ENCODE assay signal across 25 cellular contexts in the genomic region with DNA sequence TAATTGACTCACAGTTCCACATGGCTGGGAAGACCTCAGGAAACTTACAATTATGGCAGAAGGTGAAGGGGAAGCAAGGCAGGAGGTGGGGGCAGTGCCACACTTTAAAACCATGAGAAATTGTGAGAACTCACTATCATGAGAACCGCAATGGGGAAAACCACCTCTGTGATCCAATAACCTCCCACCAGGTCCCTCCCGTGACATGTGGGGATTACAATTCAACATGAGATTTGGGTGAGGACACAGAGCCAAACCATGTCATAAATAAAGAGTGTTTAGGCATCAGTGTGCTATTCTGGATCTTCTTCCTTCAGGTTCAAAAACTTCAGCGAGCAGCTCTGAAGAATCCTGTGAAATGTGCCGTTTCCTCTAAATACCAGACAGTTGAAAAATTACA. TPM values are rescaled to one million over a fixed set of nuclear protein-coding genes. Genes with fewer than 3 reads are reported as not detected.
DNase-seq lines count a peak whose midpoint lies in the region; ATAC-seq, FAIRE-seq and TF ChIP-seq lines count a peak whose summit lies in the region.
"Had no signal": no experiment of that assay in that cellular context is flagged by ENCODE, and none has a peak within 500 bp of the region (broad histone marks: within the 10 kb centered on the region; RNA-seq: fewer than 3 reads in every experiment).

No MANE protein-coding gene starts in this region.

- no peak for FAIRE-seq in urothelium cell line (lab: Jason Lieb, UNC)
- FAIRE-seq: K562, small intestine had no signal

- TF ChIP-seq CTCF in RWPE2 (IDR thresholded peaks at IDR 0.05; ENCODE audit: poor library complexity, severe bottlenecking) (no peak), endodermal cell (conservative IDR thresholded peaks at IDR 0.05) (no peak)

- 87 to 88% methylated on average over 4 of the region's 4 CpGs for WGBS in GM23248 (ENCODE audit: low coverage in 1 of 2, low lambda C conversion rate in 2 of 2, missing lambda C conversion rate in 2 of 2), 2 experiments
- 75 to 91% methylated on average over 3 to 4 of the region's 4 CpGs for WGBS in endodermal cell (ENCODE audit: insufficient coverage in 1 of 2, insufficient read length in 1 of 2), 2 experiments
- WGBS in trophoblast cell (ENCODE audit: extremely low coverage, insufficient coverage, insufficient read length) = no CpG with 5 or more reads among the region's 4 CpGs

- no peak overlapping the region for H4K12ac ChIP-seq in trophoblast cell (ENCODE audit: low read depth, low read length)

- peaks cover 43% of the 10 kb centered on the region for H3K79me2 ChIP-seq in GM23248 (ENCODE audit: insufficient read depth)
- H3K79me2 ChIP-seq in trophoblast cell (ENCODE audit: control insufficient read depth, insufficient read depth, low read length, poor library complexity) = no peaks in the 10 kb centered on the region

- peak overlapping the region; percentile 79 for H2BK120ac ChIP-seq in trophoblast cell (ENCODE audit: insufficient read depth, low read length, poor library complexity)

- no peak overlapping the region for H3K23ac ChIP-seq in trophoblast cell (ENCODE audit: low read length)

- H2BK5ac ChIP-seq in trophoblast cell (ENCODE audit: low read depth, low read length, poor library complexity) = peak overlapping the region; percentile 61

- H3K27me3 Mint-ChIP-seq in endodermal cell (ENCODE audit: insufficient read depth) = no peaks in the 10 kb centered on the region
- H3K27me3 Mint-ChIP-seq: activated naive CD4-positive, alpha-beta T cell treated with anti-CD3 and anti-CD28 coated beads, Interleukin-2, amount 10 ng/mL, durations not matched to agents 7 days and 5 days; CD8-positive, alpha-beta memory T cell; central memory CD8-positive, alpha-beta T cell had no signal

- H3K18ac ChIP-seq in trophoblast cell (ENCODE audit: low read length) = peak overlapping the region; percentile 40

- H3K4ac ChIP-seq in trophoblast cell (ENCODE audit: low read depth, low read length) = no peak overlapping the region

- in situ Hi-C loops in GM23248 (cut with MboI) = no loop called here

- H3K9ac ChIP-seq in GM23248 (0 out of 2 replicates have a peak overlapping the region, but pooled peaks have one; percentile 7), endodermal cell (ENCODE audit: extremely low read depth, low read length, poor library complexity, severe bottlenecking) (no peak overlapping the region), trophoblast cell (ENCODE audit: low read length) (no peak overlapping the region)

- no peaks in the 10 kb centered on the region for H3K9me2 ChIP-seq in GM23248 (ENCODE audit: insufficient read depth)

- peak overlapping the region; percentile 76 for H4K91ac ChIP-seq in trophoblast cell (ENCODE audit: low read depth, low read length)

- no peak overlapping the region for H3K4me3 ChIP-seq in GM23248
- no peak overlapping the region for H3K4me3 ChIP-seq in RWPE2 (ENCODE audit: severe bottlenecking)
- H3K4me3 ChIP-seq in endodermal cell (ENCODE audit: low read length) = no peak overlapping the region
- no peak overlapping the region for H3K4me3 ChIP-seq in trophoblast cell (ENCODE audit: low read depth, low read length)
- H3K4me3 ChIP-seq: dorsolateral prefrontal cortex, K562, lung had no signal

- H3K27ac ChIP-seq in GM23248 = peak overlapping the region; percentile 20
- H3K27ac ChIP-seq in RWPE2 (ENCODE audit: poor library complexity, severe bottlenecking) = peak overlapping the region; percentile 88
- no peak overlapping the region for H3K27ac ChIP-seq in endodermal cell (ENCODE audit: low read depth, low read length)
- peak overlapping the region; percentile 50 for H3K27ac ChIP-seq in trophoblast cell (ENCODE audit: low read depth, low read length)
- H3K27ac ChIP-seq: dorsolateral prefrontal cortex had no signal

- H2BK12ac ChIP-seq in trophoblast cell (ENCODE audit: low read length) = peak overlapping the region; percentile 92

- peaks cover 73% of the 10 kb centered on the region for H3K36me3 Mint-ChIP-seq in endodermal cell (ENCODE audit: low read depth)

- DNase-seq in GM23248 (no peak), RWPE2 (ENCODE audit: low spot score) (no peak), endodermal cell (no peak), trophoblast cell (no peak), NCI-H187 (lab: John Stamatoyannopoulos, UW) (no peak), urothelium cell line (ENCODE audit: low spot score) (no peak), COLO668 (lab: John Stamatoyannopoulos, UW; ENCODE audit: unreplicated experiment) (no peak)
- DNase-seq: activated naive CD4-positive, alpha-beta T cell treated with anti-CD3 and anti-CD28 coated beads, Interleukin-2, amount 10 ng/mL, durations not matched to agents 7 days and 5 days; anterior cingulate cortex; CD8-positive, alpha-beta memory T cell; dorsolateral prefrontal cortex; erythroblast; foreskin melanocyte; NCI-H146; NCI-H2171 treated with DMSO at 0.1 percent for 48 hours; NCI-H526 treated with DMSO at 0.1 percent for 48 hours; RPMI8226; small intestine; stimulated activated CD4-positive, alpha-beta T cell treated with anti-CD3 and anti-CD28 coated beads, Interleukin-4, amount 100 ng/mL, for 1 hour; stimulated activated naive CD4-positive, alpha-beta T cell had no signal

- H3K9me3 ChIP-seq in GM23248 (ENCODE audit: low read depth) = no peaks in the 10 kb centered on the region
- no peaks in the 10 kb centered on the region for H3K9me3 ChIP-seq in RWPE2 (ENCODE audit: severe bottlenecking)
- no peaks in the 10 kb centered on the region for H3K9me3 ChIP-seq in endodermal cell (ENCODE audit: control insufficient read depth, low read length)
- H3K9me3 ChIP-seq in trophoblast cell (ENCODE audit: insufficient read depth, low read depth, low read length) = no peaks in the 10 kb centered on the region

- peaks cover 50% of the 10 kb centered on the region for H3F3A ChIP-seq in GM23248 (ENCODE audit: insufficient read depth)

- H3K36me3 ChIP-seq in GM23248 (ENCODE audit: low read depth) = peaks cover 71% of the 10 kb centered on the region
- peaks cover 67% of the 10 kb centered on the region for H3K36me3 ChIP-seq in RWPE2 (ENCODE audit: low read depth)
- H3K36me3 ChIP-seq in endodermal cell (ENCODE audit: control insufficient read depth, insufficient read depth, low read length) = peaks cover 80% of the 10 kb centered on the region
- H3K36me3 ChIP-seq in trophoblast cell (ENCODE audit: control insufficient read depth in 1 of 2, insufficient read depth in 2 of 2, low read length in 2 of 2) = peaks cover 16 to 37% of the 10 kb centered on the region in 2 experiments

- H3K9me3 Mint-ChIP-seq in endodermal cell = no peaks in the 10 kb centered on the region
- H3K9me3 Mint-ChIP-seq: activated naive CD4-positive, alpha-beta T cell treated with anti-CD3 and anti-CD28 coated beads, Interleukin-2, amount 10 ng/mL, durations not matched to agents 7 days and 5 days; CD8-positive, alpha-beta memory T cell; central memory CD8-positive, alpha-beta T cell had no signal

- H3K4me1 Mint-ChIP-seq in endodermal cell = peaks cover 47% of the 10 kb centered on the region

- H3K4me1 ChIP-seq in GM23248 (ENCODE audit: insufficient read depth) (peaks cover 57% of the 10 kb centered on the region), RWPE2 (ENCODE audit: insufficient read depth, poor library complexity, severe bottlenecking) (peaks cover 41% of the 10 kb centered on the region), endodermal cell (ENCODE audit: control insufficient read depth, insufficient read depth, low read length) (peaks cover 19% of the 10 kb centered on the region), trophoblast cell (ENCODE audit: control insufficient read depth in 1 of 2, insufficient read depth in 2 of 2, low read length in 2 of 2) (peaks cover 12 to 16% of the 10 kb centered on the region in 2 experiments)

- H3K79me1 ChIP-seq in trophoblast cell (ENCODE audit: low read length) = peaks cover 12% of the 10 kb centered on the region

- H3K27ac Mint-ChIP-seq in endodermal cell = peak overlapping the region; percentile 36
- H3K27ac Mint-ChIP-seq: activated naive CD4-positive, alpha-beta T cell treated with anti-CD3 and anti-CD28 coated beads, Interleukin-2, amount 10 ng/mL, durations not matched to agents 7 days and 5 days had no signal

- H2AFZ ChIP-seq in GM23248 (no peak overlapping the region), trophoblast cell (ENCODE audit: insufficient read depth, low read length, poor library complexity) (no peak overlapping the region)

- H3K14ac ChIP-seq in trophoblast cell (ENCODE audit: low read length) = no peak overlapping the region

- H3K4me2 ChIP-seq in GM23248 (ENCODE audit: unreplicated experiment) (peak overlapping the region; percentile 29), trophoblast cell (ENCODE audit: low read length) (no peak overlapping the region)

- H2AK5ac ChIP-seq in trophoblast cell (ENCODE audit: low read length) = no peak overlapping the region

- H4K20me1 ChIP-seq in GM23248 (ENCODE audit: insufficient read depth) = no peaks in the 10 kb centered on the region

- H3K4me3 Mint-ChIP-seq in endodermal cell = no peak overlapping the region
- H3K4me3 Mint-ChIP-seq: activated naive CD4-positive, alpha-beta T cell treated with anti-CD3 and anti-CD28 coated beads, Interleukin-2, amount 10 ng/mL, durations not matched to agents 7 days and 5 days; CD8-positive, alpha-beta memory T cell; central memory CD8-positive, alpha-beta T cell had no signal

- H3K27me3 ChIP-seq in GM23248 (replicated peaks; ENCODE audit: insufficient read depth) (no peaks in the 10 kb centered on the region), RWPE2 (ENCODE audit: insufficient read depth, poor library complexity, severe bottlenecking) (no peaks in the 10 kb centered on the region), endodermal cell (ENCODE audit: control insufficient read depth, insufficient read depth, low read length, poor library complexity, severe bottlenecking) (no peaks in the 10 kb centered on the region), trophoblast cell (ENCODE audit: insufficient read depth, low read length) (no peaks in the 10 kb centered on the region)
- H3K27me3 ChIP-seq: dorsolateral prefrontal cortex had no signal

- no peak overlapping the region for H4K8ac ChIP-seq in trophoblast cell (ENCODE audit: low read depth, low read length)

- no peak for ATAC-seq in RWPE2 (ENCODE audit: low read depth)
- ATAC-seq in GM21717 (IDR thresholded peaks at IDR 0.05; ENCODE audit: unreplicated experiment) = no peak
- ATAC-seq: HCT116, K562 had no signal

RNA-seq across cellular contexts. Expression of a gene that starts 9.7 kb away (rescaled TPM):
- 124 and 132 TPM in 2 replicates for total RNA-seq in GM23248 (2014; rRNA removed; shearing (Covaris generic))
- polyA plus RNA-seq in GM23248 (2016; fragmentation: Nextera tagmentation; extraction: Ambion mirVana) = 119 and 123 TPM in 2 replicates
- total RNA-seq in endodermal cell = 100 to 1,000 TPM in 1 of 2 donors, 10 to 100 TPM in 1; 92.3 to 154 TPM
- polyA plus RNA-seq in endodermal cell (2013, experiment 1 of 2) = 65.1 TPM
- 59.8 TPM for polyA plus RNA-seq in endodermal cell (2013, experiment 2 of 2)
- polyA plus RNA-seq in trophoblast cell (2013) = 40.9 and 41.6 TPM in 2 replicates

RNA-seq across cellular contexts. Expression of a gene that starts 37.4 kb away (rescaled TPM):
- total RNA-seq in GM23248 (2014; rRNA removed; shearing (Covaris generic)) = 5.2 and 5.4 TPM in 2 replicates
- polyA plus RNA-seq in GM23248 (2016; fragmentation: Nextera tagmentation; extraction: Ambion mirVana) = 3.4 and 3.8 TPM in 2 replicates
- total RNA-seq in endodermal cell = 1 to 10 TPM; 1.8 to 3.2 TPM
- polyA plus RNA-seq in endodermal cell (2013, experiment 1 of 2) = 8.8 TPM
- polyA plus RNA-seq in endodermal cell (2013, experiment 2 of 2) = 7.7 TPM
- 0.39 and 0.44 TPM in 2 replicates for polyA plus RNA-seq in trophoblast cell (2013)
